In genomic region chr3:171488479-171488878, GRCh38 we compare ENCODE assay signal across 25 cellular contexts. TPM values are rescaled to one million over a fixed set of nuclear protein-coding genes. Genes with fewer than 3 reads are reported as not detected.
DNase-seq lines count a peak whose midpoint lies in the region; ATAC-seq, FAIRE-seq and TF ChIP-seq lines count a peak whose summit lies in the region.
"Had no signal": no experiment of that assay in that cellular context is flagged by ENCODE, and none has a peak within 500 bp of the region (broad histone marks: within the 10 kb centered on the region; RNA-seq: fewer than 3 reads in every experiment).

No MANE protein-coding gene starts in this region.

- no peaks in the 10 kb centered on the region for H3F3A ChIP-seq in GM23338 (replicated peaks; ENCODE audit: low read depth)

- ATAC-seq in GM23338 (no peak), K562 (no peak)
- no peak for ATAC-seq in activated T-cell treated with anti-CD3 and anti-CD28 coated beads, Interleukin-2, amount 50 U/mL, for 4 hours
- ATAC-seq: A549, GM12878 had no signal

- H3K27me3 ChIP-seq in GM23338 (ENCODE audit: insufficient read depth) (no peaks in the 10 kb centered on the region), K562 (ENCODE audit: control insufficient read depth in 2 of 2, insufficient read depth in 2 of 2, low read length in 2 of 2) (no peaks in the 10 kb centered on the region), H9 (ENCODE audit: insufficient read depth, low read length) (no peaks in the 10 kb centered on the region)
- H3K27me3 ChIP-seq: BE2C; BLaER1 treated with 17β-estradiol and CSF1 and Interleukin-3, amounts not matched to agents 10 nM and 100 nM had no signal

- no peak overlapping the region for H2BK5ac ChIP-seq in H9 (ENCODE audit: insufficient read length, low read length)

- H3K79me2 ChIP-seq in GM23338 (replicated peaks; ENCODE audit: insufficient read depth) (no peaks in the 10 kb centered on the region), K562 (ENCODE audit: control insufficient read depth, insufficient read depth, low read length) (no peaks in the 10 kb centered on the region), H9 (ENCODE audit: insufficient read depth, low read length) (no peaks in the 10 kb centered on the region)

- H3K4ac ChIP-seq in H9 (ENCODE audit: low read depth, low read length) = no peak overlapping the region

- H2BK12ac ChIP-seq in H9 (ENCODE audit: insufficient read length, low read depth, low read length) = no peak overlapping the region

- H3K9me3 Mint-ChIP-seq in GM23338 = no peaks in the 10 kb centered on the region
- H3K9me3 Mint-ChIP-seq in H9 = no peaks in the 10 kb centered on the region
- H3K9me3 Mint-ChIP-seq in activated T-cell treated with anti-CD3 and anti-CD28 coated beads, Interleukin-2, amount 50 U/mL, for 4 hours = no peaks in the 10 kb centered on the region
- H3K9me3 Mint-ChIP-seq: CD8-positive, alpha-beta memory T cell; HFFc6 had no signal

- H3K56ac ChIP-seq in H9 (ENCODE audit: insufficient read length, low read depth, low read length) = no peak overlapping the region

- no peak overlapping the region for H2BK15ac ChIP-seq in H9 (ENCODE audit: low read depth, low read length)

- H2AFZ ChIP-seq in GM23338 (peak overlapping the region; percentile 63; the same call in 1 of the 2 replicates), K562 (ENCODE audit: low read depth, low read length) (peak overlapping the region; percentile 22; the same call in 1 of the 2 replicates), H9 (ENCODE audit: low read length) (no peak overlapping the region)
- H2AFZ ChIP-seq: GM23248 had no signal

- H2BK120ac ChIP-seq in H9 (ENCODE audit: low read depth, low read length, poor library complexity, severe bottlenecking) = no peak overlapping the region

- in situ Hi-C loops in K562 (cut with MboI) = no loop called here

- H3K9me2 ChIP-seq in GM23338 (ENCODE audit: insufficient read depth) = peaks cover 15% of the 10 kb centered on the region

- BruUV-seq in K562 (replicated peaks; lab: Mats Ljungman, UMichigan) = no TSS peak

- no peak overlapping the region for H2BK20ac ChIP-seq in H9 (ENCODE audit: low read depth, low read length, poor library complexity, severe bottlenecking)

- no peak overlapping the region for H4K8ac ChIP-seq in H9 (replicated peaks; ENCODE audit: insufficient read length, low read depth, low read length)

- no peak overlapping the region for H4K5ac ChIP-seq in H9 (ENCODE audit: insufficient read length, low read depth, low read length)

- H3K79me1 ChIP-seq in H9 (ENCODE audit: insufficient read depth, low read depth, low read length, poor library complexity, severe bottlenecking) = no peaks in the 10 kb centered on the region

- no peak for FAIRE-seq in K562 (lab: Jason Lieb, UNC)
- FAIRE-seq: A549, D721Med, GM12878, GM19239 had no signal

- no peak overlapping the region for H3K14ac ChIP-seq in H9 (ENCODE audit: insufficient read depth, low read length)

- no peak overlapping the region for H3K23ac ChIP-seq in H9 (ENCODE audit: insufficient read length, low read depth, low read length)

- no peak overlapping the region for H3K27ac ChIP-seq in GM23338 (ENCODE audit: low read depth)
- H3K27ac ChIP-seq in K562 (ENCODE audit: extremely low read depth, low read depth, low read length) = no peak overlapping the region
- no peak overlapping the region for H3K27ac ChIP-seq in H9 (ENCODE audit: insufficient read length, low read depth, low read length)
- H3K27ac ChIP-seq: A549; BLaER1 treated with 17β-estradiol and CSF1 and Interleukin-3, amounts not matched to agents 10 nM and 100 nM; GM23248 had no signal

- H4K91ac ChIP-seq in H9 (ENCODE audit: insufficient read length, low read depth, low read length) = no peak overlapping the region

- H3K4me1 ChIP-seq in GM23338 (ENCODE audit: insufficient read depth) (no peaks in the 10 kb centered on the region), K562 (replicated peaks in 1 of 2; ENCODE audit: control insufficient read depth in 2 of 2, insufficient read depth in 2 of 2, low read length in 2 of 2) (peaks cover 5 to 15% of the 10 kb centered on the region in 2 experiments; a peak in 3 of 5 replicates), H9 (ENCODE audit: insufficient read depth, low read length) (no peaks in the 10 kb centered on the region)
- H3K4me1 ChIP-seq: A549, BE2C, HAP-1 had no signal

- H3K36me3 ChIP-seq in GM23338 (ENCODE audit: insufficient read depth) (no peaks in the 10 kb centered on the region), K562 (ENCODE audit: control insufficient read depth, insufficient read depth, low read length) (no peaks in the 10 kb centered on the region)
- H3K36me3 ChIP-seq: BE2C; BLaER1 treated with 17β-estradiol and CSF1 and Interleukin-3, amounts not matched to agents 10 nM and 100 nM; HAP-1 had no signal

- H3K9ac ChIP-seq in K562 (ENCODE audit: insufficient read depth in 1 of 2, low read depth in 2 of 2, low read length in 2 of 2) (no peak overlapping the region), H9 (ENCODE audit: extremely low read depth, insufficient read length, low read length) (no peak overlapping the region)
- H3K9ac ChIP-seq: BLaER1 treated with 17β-estradiol and CSF1 and Interleukin-3, amounts not matched to agents 10 nM and 100 nM; GM23248 had no signal

- no peak overlapping the region for H3K27ac Mint-ChIP-seq in GM23338
- H3K27ac Mint-ChIP-seq in H9 = no peak overlapping the region
- H3K27ac Mint-ChIP-seq: CD14-positive monocyte; CD4-positive, alpha-beta T cell; CD8-positive, alpha-beta memory T cell; HFFc6 had no signal

- H3T11ph ChIP-seq in H9 (ENCODE audit: low read length) = no peak overlapping the region

- H3K4me3 ChIP-seq in GM23338 (no peak overlapping the region), K562 (no peak overlapping the region), epithelial cell of esophagus (ENCODE audit: low read length) (no peak overlapping the region)
- H3K4me3 ChIP-seq: A549; BLaER1 treated with 17β-estradiol and CSF1 and Interleukin-3, amounts not matched to agents 10 nM and 100 nM; GM12878; GM23248; HAP-1 had no signal

- no peak overlapping the region for H2AK5ac ChIP-seq in H9 (ENCODE audit: insufficient read length, low read length)

- POLR2A ChIA-PET in K562 (lab: Yijun Ruan, JAX) = no interaction called here

- H3K4me1 Mint-ChIP-seq in GM23338 = no peaks in the 10 kb centered on the region
- no peaks in the 10 kb centered on the region for H3K4me1 Mint-ChIP-seq in H9
- peaks cover 30% of the 10 kb centered on the region for H3K4me1 Mint-ChIP-seq in activated T-cell treated with anti-CD3 and anti-CD28 coated beads, Interleukin-2, amount 50 U/mL, for 4 hours (ENCODE audit: low read depth)

- no peak overlapping the region for H3K4me3 Mint-ChIP-seq in GM23338
- no peak overlapping the region for H3K4me3 Mint-ChIP-seq in H9
- no peak overlapping the region for H3K4me3 Mint-ChIP-seq in activated T-cell treated with anti-CD3 and anti-CD28 coated beads, Interleukin-2, amount 50 U/mL, for 4 hours
- H3K4me3 Mint-ChIP-seq: CD14-positive monocyte; CD4-positive, alpha-beta T cell; CD8-positive, alpha-beta memory T cell; HFFc6 had no signal

- no peaks in the 10 kb centered on the region for H3K36me3 Mint-ChIP-seq in GM23338 (ENCODE audit: low read depth)
- no peaks in the 10 kb centered on the region for H3K36me3 Mint-ChIP-seq in H9 (ENCODE audit: insufficient read depth in 1 of 3, low read depth in 3 of 3)
- H3K36me3 Mint-ChIP-seq in activated T-cell treated with anti-CD3 and anti-CD28 coated beads, Interleukin-2, amount 50 U/mL, for 4 hours (ENCODE audit: insufficient read depth) = no peaks in the 10 kb centered on the region
- H3K36me3 Mint-ChIP-seq: CD14-positive monocyte had no signal

- H3K9me3 ChIP-seq in K562 (replicated peaks; ENCODE audit: control insufficient read depth, insufficient read depth, low read depth, low read length) (no peaks in the 10 kb centered on the region), H9 (ENCODE audit: control insufficient read depth, low read depth, low read length) (no peaks in the 10 kb centered on the region)
- H3K9me3 ChIP-seq: A549; BE2C; BLaER1 treated with 17β-estradiol and CSF1 and Interleukin-3, amounts not matched to agents 10 nM and 100 nM; HAP-1 had no signal

- TF ChIP-seq EP300 in K562 (IDR thresholded peaks at IDR 0.05; ENCODE audit: low read length) = no peak

- H3K9me1 ChIP-seq in K562 (ENCODE audit: control insufficient read depth, insufficient read depth, low read length) = no peaks in the 10 kb centered on the region

- H3K18ac ChIP-seq in H9 (ENCODE audit: insufficient read length, low read depth, low read length) = no peak overlapping the region

- intact Hi-C loops in K562 (cut with micrococcal nuclease) = no loop called here

- H3K23me2 ChIP-seq in H9 (ENCODE audit: insufficient read length, low read depth, low read length, poor library complexity, severe bottlenecking) = no peaks in the 10 kb centered on the region

- no peak for DNase-seq in GM23338 (ENCODE audit: low spot score)
- no peak for DNase-seq in K562 (ENCODE audit: extremely low read depth in 1 of 4, low spot score in 3 of 4)
- DNase-seq in epithelial cell of esophagus (ENCODE audit: low read depth) = peak; percentile 20
- no peak for DNase-seq in H9
- no peak for DNase-seq in HUDEP-2 (lab: John Stamatoyannopoulos, UW; ENCODE audit: unreplicated experiment in 76 of 76)
- DNase-seq in activated T-cell treated with anti-CD3 and anti-CD28 coated beads, Interleukin-2, amount 50 U/mL, for 4 hours = no peak
- DNase-seq: 8988T; ACHN; AML-193; BE2C; CD4-positive, alpha-beta T cell; CD8-positive, alpha-beta memory T cell; DMS 273 treated with DMSO at 0.1 percent for 48 hours; DMS79; EL; GDM1; GM23248; HFFc6 had no signal

- TF ChIP-seq CTCF in GM23338 (conservative IDR thresholded peaks at IDR 0.05; ENCODE audit: low read depth in 2 of 2) (no peak), K562 (IDR thresholded peaks at IDR 0.05 in 2 of 3, conservative IDR thresholded peaks at IDR 0.05 in 1 of 3; ENCODE audit: insufficient read depth in 2 of 3, low read depth in 1 of 3, low read length in 3 of 3) (no peak), epithelial cell of esophagus (IDR thresholded peaks at IDR 0.05; ENCODE audit: insufficient read depth, low read depth, low read length, missing control alignments) (no peak), H9 (conservative IDR thresholded peaks at IDR 0.05) (no peak)

- no peak for TF ChIP-seq RAD21 in K562 (CRISPR knock-in tag; conservative IDR thresholded peaks at IDR 0.05 in 1 of 2, IDR thresholded peaks at IDR 0.05 in 1 of 2)

- TF ChIP-seq POLR2A in K562 (conservative IDR thresholded peaks at IDR 0.05) = no peak

- H4K20me1 ChIP-seq in GM23338 (replicated peaks; ENCODE audit: insufficient read depth) (no peaks in the 10 kb centered on the region), K562 (replicated peaks; ENCODE audit: control insufficient read depth, insufficient read depth, low read length) (no peaks in the 10 kb centered on the region), H9 (ENCODE audit: control insufficient read depth, insufficient read depth, insufficient read length) (no peaks in the 10 kb centered on the region)
- H4K20me1 ChIP-seq: BLaER1 treated with 17β-estradiol and CSF1 and Interleukin-3, amounts not matched to agents 10 nM and 100 nM had no signal

- H3K4me2 ChIP-seq in GM23338 = no peak overlapping the region
- no peak overlapping the region; the same call in 1 of the 2 replicates for H3K4me2 ChIP-seq in K562 (ENCODE audit: insufficient read depth, low read length)
- no peak overlapping the region for H3K4me2 ChIP-seq in H9 (ENCODE audit: insufficient read depth, insufficient read length, low read length)
- H3K4me2 ChIP-seq: A549; BLaER1 treated with 17β-estradiol and CSF1 and Interleukin-3, amounts not matched to agents 10 nM and 100 nM had no signal

- CTCF ChIA-PET in K562 (lab: Yijun Ruan, JAX; ENCODE audit: low intra/inter-chr PET ratio) = no interaction called here

- 51% methylated on average over 7 of the region's 7 CpGs for WGBS in K562 (ENCODE audit: insufficient coverage, low coverage, missing lambda C conversion rate)
- no CpG with 5 or more reads among the region's 7 CpGs for WGBS in H9 (ENCODE audit: extremely low coverage, insufficient read length, low lambda C conversion rate)

- no peaks in the 10 kb centered on the region for H3K27me3 Mint-ChIP-seq in GM23338 (ENCODE audit: insufficient read depth, low read depth, poor library complexity)
- no peaks in the 10 kb centered on the region for H3K27me3 Mint-ChIP-seq in H9 (ENCODE audit: low read depth)
- no peaks in the 10 kb centered on the region for H3K27me3 Mint-ChIP-seq in activated T-cell treated with anti-CD3 and anti-CD28 coated beads, Interleukin-2, amount 50 U/mL, for 4 hours (ENCODE audit: low read depth)
- H3K27me3 Mint-ChIP-seq: CD4-positive, alpha-beta T cell; CD8-positive, alpha-beta memory T cell had no signal

RNA-seq across cellular contexts. Expression of gene TNIK, which starts 28.3 kb away (rescaled TPM):
- total RNA-seq in GM23338 (2014; rRNA removed; shearing (Covaris generic)) = 34.3 and 49.2 TPM in 2 replicates
- polyA plus RNA-seq in GM23338 (2016; fragmentation: Nextera tagmentation; extraction: Ambion mirVana) (14.1 and 14.6 TPM in 2 replicates), K562 (2011; rRNA removed) (23.1 and 29.7 TPM in 2 replicates), K562 (2014; fragmentation: Illumina TruSeq; extraction: Trizol) (39.0 and 41.2 TPM in 2 replicates), K562 (2014; fragmentation: Nextera tagmentation; extraction: Ambion mirVana) (1 to 10 TPM; 6.6 to 6.8 TPM), K562 (2014; rRNA removed) (22.2 and 22.3 TPM in 2 replicates)
- 52.4 and 113 TPM in 2 replicates for total RNA-seq in K562 (2011; cell fraction: chromatin; rRNA removed; ENCODE audit: low replicate concordance)
- total RNA-seq in K562 (2011; cell fraction: nucleolus; rRNA removed) = 18.5 and 29.7 TPM in 2 replicates
- 43.6 and 75.6 TPM in 2 replicates for total RNA-seq in K562 (2011; cell fraction: nucleoplasm; rRNA removed)
- total RNA-seq in K562 (2014; rRNA removed) (24.7 and 27.0 TPM in 2 replicates), K562 (2014; rRNA removed; fragmentation: Illumina TruSeq; extraction: Trizol) (24.2 and 29.6 TPM in 2 replicates), K562 (2015; rRNA removed; fragmentation: Illumina TruSeq; extraction: Trizol) (23.5 and 27.3 TPM in 2 replicates), K562 (2021) (34.2 and 38.8 TPM in 2 replicates), H9 (2021) (10.2 and 15.9 TPM in 2 replicates)
- 8.2 and 12.3 TPM in 2 replicates for polyA plus RNA-seq in K562 (2011; cell fraction: cytosol; rRNA removed)
- polyA plus RNA-seq in K562 (2011; cell fraction: nucleus; rRNA removed) = 58.7 and 77.6 TPM in 2 replicates
- polyA plus RNA-seq in K562 (2012) = 25.2 and 29.4 TPM in 2 replicates
- polyA minus RNA-seq in K562 (2011; rRNA and poly(A)+ RNA removed) = 48.4 and 50.0 TPM in 2 replicates
- 15.6 and 16.9 TPM in 2 replicates for polyA minus RNA-seq in K562 (2011; cell fraction: cytosol; rRNA and poly(A)+ RNA removed)
- 39.2 and 45.5 TPM in 2 replicates for polyA minus RNA-seq in K562 (2011; cell fraction: nucleus; rRNA and poly(A)+ RNA removed)
- total RNA-seq in activated T-cell treated with anti-CD3 and anti-CD28 coated beads, Interleukin-2, amount 50 U/mL, for 4 hours = 10 to 100 TPM; 12.9 to 15.4 (median 13.5) TPM
